ENCODE assay signal across 7 cellular contexts in genomic region chr1:55257958-55258357, GRCh38. TPM values are rescaled to one million over a fixed set of nuclear protein-coding genes. Genes with fewer than 3 reads are reported as not detected.
DNase-seq lines count a peak whose midpoint lies in the region; ATAC-seq and TF ChIP-seq lines count a peak whose summit lies in the region.

No MANE protein-coding gene starts in this region.

- H3K4me3 ChIP-seq in KMS-11 (IDR thresholded peaks at IDR 0.05; ENCODE audit: insufficient read depth, low read depth, low read length): no peak overlapping the region
- no peak overlapping the region for H3K4me3 ChIP-seq in right atrium auricular region

- H2AFZ ChIP-seq in KMS-11 (ENCODE audit: low read depth): no peak overlapping the region

- ATAC-seq in GM21423 (IDR thresholded peaks at IDR 0.05; ENCODE audit: unreplicated experiment): peak; percentile 38

- no peak for TF ChIP-seq CTCF in KMS-11 (conservative IDR thresholded peaks at IDR 0.05; ENCODE audit: low read depth, low read length)
- no peak for TF ChIP-seq CTCF in right atrium auricular region (IDR thresholded peaks at IDR 0.05)

- H3K79me2 ChIP-seq in KMS-11 (ENCODE audit: insufficient read depth, low read depth): no peaks in the 10 kb centered on the region

- no peaks in the 10 kb centered on the region for H3K9me3 ChIP-seq in right atrium auricular region

- peak; percentile 37 for DNase-seq in activated T-helper 9 cell treated with anti-CD3 and anti-CD28 coated beads, Interleukin-2, amount 50 U/mL, for 16 hours (ENCODE audit: low read depth)
- DNase-seq in stimulated activated naive CD4-positive, alpha-beta T cell (lab: John Stamatoyannopoulos, UW): peak; percentile 4 to 68 (median 47)
- DNase-seq in right atrium auricular region (ENCODE audit: low spot score) (no peak), NCI-H146 (lab: John Stamatoyannopoulos, UW) (no peak), NCI-H82 treated with DMSO at 0.1 percent for 48 hours (lab: John Stamatoyannopoulos, UW; ENCODE audit: unreplicated experiment) (no peak)

- H3K27ac ChIP-seq in KMS-11 (no peak overlapping the region), right atrium auricular region (no peak overlapping the region)

- H3K9ac ChIP-seq in KMS-11: no peak overlapping the region

- H3K36me3 ChIP-seq in KMS-11 (ENCODE audit: insufficient read depth) (no peaks in the 10 kb centered on the region), right atrium auricular region (no peaks in the 10 kb centered on the region)

- peak overlapping the region; percentile 20 for H3K4me2 ChIP-seq in KMS-11

- no peaks in the 10 kb centered on the region for H4K20me1 ChIP-seq in KMS-11 (ENCODE audit: insufficient read depth)

- peaks cover 11% of the 10 kb centered on the region for H3K4me1 ChIP-seq in KMS-11 (ENCODE audit: low read depth, poor library complexity, severe bottlenecking)
- H3K4me1 ChIP-seq in right atrium auricular region: no peaks in the 10 kb centered on the region

- H3K27me3 ChIP-seq in KMS-11 (ENCODE audit: insufficient read depth, low read depth) (no peaks in the 10 kb centered on the region), right atrium auricular region (no peaks in the 10 kb centered on the region)

RNA-seq across cellular contexts. Expression of gene USP24, which starts 42.8 kb away (rescaled TPM):
- 10 to 100 TPM; 29.0 to 36.2 TPM for total RNA-seq in right atrium auricular region

Comparison
In these comparisons a context has a peak if more than half of its experiments do, and no peak if none do; other contexts are left out.
1. DNase-seq: peak in activated T-helper 9 cell treated with anti-CD3 and anti-CD28 coated beads, Interleukin-2, amount 50 U/mL, for 16 hours (single experiment) and stimulated activated naive CD4-positive, alpha-beta T cell (6 of 6); none in right atrium auricular region (single experiment), NCI-H146 (single experiment) and NCI-H82 treated with DMSO at 0.1 percent for 48 hours (single experiment).